11 cellular contexts compared by ENCODE assay signal in the genomic region with DNA sequence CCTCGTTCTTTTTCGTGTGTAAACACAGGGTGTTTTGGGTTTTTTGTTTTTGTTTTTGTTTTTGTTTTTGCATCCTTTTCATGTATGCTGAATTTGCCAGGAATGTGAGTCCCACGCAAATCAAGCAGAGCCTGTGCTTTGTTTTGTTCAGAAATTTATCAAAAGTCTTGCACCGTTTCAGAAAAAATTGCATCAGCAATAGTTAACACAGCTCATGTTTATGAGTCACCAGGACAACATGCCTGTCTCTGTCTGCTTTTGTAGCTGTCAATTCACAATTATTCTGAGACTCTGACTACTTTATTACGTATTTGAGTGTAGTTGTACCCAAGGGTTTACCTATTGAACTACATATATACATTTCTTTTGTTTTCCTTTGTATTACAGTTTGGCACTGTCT. TPM values are rescaled to one million over a fixed set of nuclear protein-coding genes. Genes with fewer than 3 reads are reported as not detected.
DNase-seq lines count a peak whose midpoint lies in the region; ATAC-seq and TF ChIP-seq lines count a peak whose summit lies in the region.
"Had no signal": no experiment of that assay in that cellular context is flagged by ENCODE, and none has a peak within 500 bp of the region (broad histone marks: within the 10 kb centered on the region; RNA-seq: fewer than 3 reads in every experiment).

No MANE protein-coding gene starts in this region.

- peaks cover 9% of the 10 kb centered on the region for H3K4me1 ChIP-seq in psoas muscle

- no peaks in the 10 kb centered on the region for H3K36me3 ChIP-seq in psoas muscle (ENCODE audit: insufficient read depth in 1 of 2, low read depth in 1 of 2)
- H3K36me3 ChIP-seq: right atrium auricular region had no signal

- peak; percentile 73 for ATAC-seq in stimulated activated naive CD8-positive, alpha-beta T cell treated with anti-CD3 and anti-CD28 coated beads, Interleukin-15, amount 100 ng/mL, for 72 hours
- no peak for ATAC-seq in psoas muscle

- TF ChIP-seq CTCF in epithelial cell of esophagus (IDR thresholded peaks at IDR 0.05; ENCODE audit: insufficient read depth, low read depth, low read length, missing control alignments) (no peak), psoas muscle (IDR thresholded peaks at IDR 0.05) (no peak)

- DNase-seq in activated naive CD4-positive, alpha-beta T cell treated with anti-CD3 and anti-CD28 coated beads, Interleukin-2, amount 50 U/mL, for 16 hours, result no peak
- DNase-seq in RKO (ENCODE audit: low spot score) (peak; percentile 64), epithelial cell of esophagus (ENCODE audit: low read depth) (peak; percentile 84), psoas muscle (no peak), SHP77 (lab: John Stamatoyannopoulos, UW) (no peak), NK-92 (lab: John Stamatoyannopoulos, UW; ENCODE audit: unreplicated experiment) (no peak)
- peak; percentile 16 to 26 for DNase-seq in stimulated activated naive CD8-positive, alpha-beta T cell treated with anti-CD3 and anti-CD28 coated beads, Interleukin-15, amount 100 ng/mL, for 72 hours
- DNase-seq: CD4-positive, CD25-positive, alpha-beta regulatory T cell had no signal

- H3K9me3 ChIP-seq in psoas muscle, result no peaks in the 10 kb centered on the region
- H3K9me3 ChIP-seq: right atrium auricular region had no signal

- peak overlapping the region; percentile 97 for H3K27ac Mint-ChIP-seq in activated naive CD4-positive, alpha-beta T cell treated with anti-CD3 and anti-CD28 coated beads, Interleukin-2, amount 50 U/mL, for 24 hours
- H3K27ac Mint-ChIP-seq in stimulated activated naive CD8-positive, alpha-beta T cell treated with anti-CD3 and anti-CD28 coated beads, Interleukin-15, amount 100 ng/mL, for 72 hours, result peak overlapping the region; percentile 98 to 100
- H3K27ac Mint-ChIP-seq: CD4-positive, CD25-positive, alpha-beta regulatory T cell had no signal

- H3K4me1 Mint-ChIP-seq in activated naive CD4-positive, alpha-beta T cell treated with anti-CD3 and anti-CD28 coated beads, Interleukin-2, amount 50 U/mL, for 24 hours, result peaks cover 16% of the 10 kb centered on the region
- H3K4me1 Mint-ChIP-seq in stimulated activated naive CD8-positive, alpha-beta T cell treated with anti-CD3 and anti-CD28 coated beads, Interleukin-15, amount 100 ng/mL, for 72 hours, result peaks cover 30% of the 10 kb centered on the region
- H3K4me1 Mint-ChIP-seq: CD4-positive, CD25-positive, alpha-beta regulatory T cell; central memory CD8-positive, alpha-beta T cell had no signal

- no peaks in the 10 kb centered on the region for H3K27me3 ChIP-seq in psoas muscle (ENCODE audit: insufficient read depth in 3 of 3, low read length in 2 of 3)
- H3K27me3 ChIP-seq: right atrium auricular region had no signal

- H3K4me3 Mint-ChIP-seq in activated naive CD4-positive, alpha-beta T cell treated with anti-CD3 and anti-CD28 coated beads, Interleukin-2, amount 50 U/mL, for 24 hours, result no peak overlapping the region
- peak overlapping the region; percentile 4 to 24 for H3K4me3 Mint-ChIP-seq in stimulated activated naive CD8-positive, alpha-beta T cell treated with anti-CD3 and anti-CD28 coated beads, Interleukin-15, amount 100 ng/mL, for 72 hours
- H3K4me3 Mint-ChIP-seq: CD4-positive, CD25-positive, alpha-beta regulatory T cell; central memory CD8-positive, alpha-beta T cell had no signal

- no peaks in the 10 kb centered on the region for H3K9me3 Mint-ChIP-seq in activated naive CD4-positive, alpha-beta T cell treated with anti-CD3 and anti-CD28 coated beads, Interleukin-2, amount 50 U/mL, for 24 hours
- no peaks in the 10 kb centered on the region for H3K9me3 Mint-ChIP-seq in stimulated activated naive CD8-positive, alpha-beta T cell treated with anti-CD3 and anti-CD28 coated beads, Interleukin-15, amount 100 ng/mL, for 72 hours
- H3K9me3 Mint-ChIP-seq: CD4-positive, CD25-positive, alpha-beta regulatory T cell; central memory CD8-positive, alpha-beta T cell had no signal

- H3K27me3 Mint-ChIP-seq in activated naive CD4-positive, alpha-beta T cell treated with anti-CD3 and anti-CD28 coated beads, Interleukin-2, amount 50 U/mL, for 24 hours, result no peaks in the 10 kb centered on the region
- H3K27me3 Mint-ChIP-seq in stimulated activated naive CD8-positive, alpha-beta T cell treated with anti-CD3 and anti-CD28 coated beads, Interleukin-15, amount 100 ng/mL, for 72 hours, result no peaks in the 10 kb centered on the region

- 76 to 88% (median 84%) methylated on average over 5 of the region's 5 CpGs for WGBS in psoas muscle, 3 donors

- H3K27ac ChIP-seq in psoas muscle, result no peak overlapping the region
- H3K27ac ChIP-seq: right atrium auricular region had no signal

- intact Hi-C loops in psoas muscle (cut with DNase I), result loop anchor here (2.0 to 5.0 kb wide), 2 partner anchors 42 to 289 kb away; partner anchors contain the start of gene SERPINE2 (in 1 of the 2)

- H3K36me3 Mint-ChIP-seq in activated naive CD4-positive, alpha-beta T cell treated with anti-CD3 and anti-CD28 coated beads, Interleukin-2, amount 50 U/mL, for 24 hours, result peaks cover 6% of the 10 kb centered on the region
- H3K36me3 Mint-ChIP-seq: CD4-positive, CD25-positive, alpha-beta regulatory T cell had no signal

- no peak overlapping the region for H3K4me3 ChIP-seq in epithelial cell of esophagus (ENCODE audit: low read length)
- H3K4me3 ChIP-seq in psoas muscle, result no peak overlapping the region
- H3K4me3 ChIP-seq: right atrium auricular region had no signal

RNA-seq across cellular contexts. Expression of gene MRPL44, which starts 38.3 kb away (rescaled TPM):
- total RNA-seq in psoas muscle, result 10 to 100 TPM; 26.4 to 37.9 (median 28.1) TPM
- 10 to 100 TPM; 26.3 to 48.4 (median 44.0) TPM for polyA plus RNA-seq in psoas muscle

RNA-seq across cellular contexts. Expression of gene SERPINE2, which starts 43.5 kb away (rescaled TPM):
- 10 to 100 TPM in 2 of 4 donors, 1 to 10 TPM in 2; 2.1 to 20.8 (median 8.8) TPM for total RNA-seq in psoas muscle
- 1 to 10 TPM; 2.1 to 2.7 (median 2.4) TPM for polyA plus RNA-seq in psoas muscle

RNA-seq across cellular contexts. Expression of gene WDFY1, which starts 50.4 kb away (rescaled TPM):
- 10 to 100 TPM; 11.2 to 21.8 (median 15.2) TPM for total RNA-seq in psoas muscle
- polyA plus RNA-seq in psoas muscle, result 10 to 100 TPM in 2 of 3 donors, 1 to 10 TPM in 1; 9.7 to 21.8 (median 10.2) TPM

Comparison
In these comparisons a context has a peak if more than half of its experiments do, and no peak if none do; other contexts are left out.
1. DNase-seq: peak in RKO (single experiment), epithelial cell of esophagus (single experiment) and stimulated activated naive CD8-positive, alpha-beta T cell treated with anti-CD3 and anti-CD28 coated beads, Interleukin-15, amount 100 ng/mL, for 72 hours (2 of 2); none in activated naive CD4-positive, alpha-beta T cell treated with anti-CD3 and anti-CD28 coated beads, Interleukin-2, amount 50 U/mL, for 16 hours (single experiment), psoas muscle (0 of 2), SHP77 (0 of 2) and NK-92 (single experiment).